In genomic region chr22:50282361-50283144, GRCh38 we compare ENCODE assay signal across 13 cellular contexts. TPM values are rescaled to one million over a fixed set of nuclear protein-coding genes. Genes with fewer than 3 reads are reported as not detected.
DNase-seq lines count a peak whose midpoint lies in the region; FAIRE-seq and TF ChIP-seq lines count a peak whose summit lies in the region.
"Had no signal": no experiment of that assay in that cellular context is flagged by ENCODE, and none has a peak within 500 bp of the region (broad histone marks: within the 10 kb centered on the region; RNA-seq: fewer than 3 reads in every experiment).

No MANE protein-coding gene starts in this region.

- H3K27ac ChIP-seq in keratinocyte (ENCODE audit: control insufficient read depth, insufficient read depth, low read length) = peak overlapping the region; percentile 70
- H3K27ac ChIP-seq: neural progenitor cell had no signal

- peaks cover 15% of the 10 kb centered on the region for H3K79me2 ChIP-seq in keratinocyte (ENCODE audit: control insufficient read depth, insufficient read depth, low read length)

- TF ChIP-seq CTCF in astrocyte of the spinal cord (IDR thresholded peaks at IDR 0.05; ENCODE audit: low read depth, low read length) = no peak
- no peak for TF ChIP-seq CTCF in keratinocyte (optimal IDR thresholded peaks at IDR 0.05 in 1 of 3, IDR thresholded peaks at IDR 0.05 in 1 of 3, conservative IDR thresholded peaks at IDR 0.05 in 1 of 3; ENCODE audit: extremely low read depth in 1 of 3, insufficient read depth in 2 of 3, low read length in 3 of 3)
- no peak for TF ChIP-seq CTCF in type B pancreatic cell (conservative IDR thresholded peaks at IDR 0.05)

- H3K4me1 ChIP-seq in keratinocyte (ENCODE audit: control insufficient read depth, extremely low read depth, insufficient read depth, low read length) = peaks cover 18% of the 10 kb centered on the region
- no peaks in the 10 kb centered on the region for H3K4me1 ChIP-seq in HAP-1
- H3K4me1 ChIP-seq: neural progenitor cell had no signal

- dilution Hi-C loops in keratinocyte (cut with MboI; ENCODE audit: extremely low pct_ligation_motif_present, low sequenced_read_pairs) = no loop called here

- no peaks in the 10 kb centered on the region for H3K27me3 Mint-ChIP-seq in type B pancreatic cell

- no peaks in the 10 kb centered on the region for H3K9me3 ChIP-seq in keratinocyte (ENCODE audit: control insufficient read depth, low read depth, low read length)
- H3K9me3 ChIP-seq in HAP-1 = no peaks in the 10 kb centered on the region
- H3K9me3 ChIP-seq: esophagus muscularis mucosa had no signal

- no peaks in the 10 kb centered on the region for H3K36me3 Mint-ChIP-seq in type B pancreatic cell

- no peaks in the 10 kb centered on the region for H3K27me3 ChIP-seq in keratinocyte (ENCODE audit: control insufficient read depth, extremely low read depth, insufficient read depth, low read length)
- H3K27me3 ChIP-seq in HAP-1 (ENCODE audit: low read depth) = no peaks in the 10 kb centered on the region
- H3K27me3 ChIP-seq: esophagus muscularis mucosa, neural progenitor cell had no signal

- DNase-seq in HPDE6-E6E7 (ENCODE audit: extremely low spot score) (peak; percentile 96), astrocyte of the spinal cord (ENCODE audit: low read depth, low spot score) (peak; percentile 68), keratinocyte (ENCODE audit: low read depth, low spot score) (peak; percentile 71), type B pancreatic cell (ENCODE audit: extremely low spot score, unreplicated experiment) (no peak), UCSD-AML1 (lab: John Stamatoyannopoulos, UW; ENCODE audit: unreplicated experiment) (no peak), iPS-NIHi7 (ENCODE audit: extremely low spot score) (no peak), HAP-1 (ENCODE audit: low spot score in 2 of 2) (no peak), Ammon's horn (ENCODE audit: low spot score) (no peak)
- DNase-seq: activated naive CD4-positive, alpha-beta T cell treated with anti-CD3 and anti-CD28 coated beads for 36 hours; NCI-H2171 had no signal

- peak overlapping the region; percentile 54 for H3K9ac ChIP-seq in keratinocyte (ENCODE audit: control insufficient read depth, extremely low read depth, insufficient read depth, low read length)
- H3K9ac ChIP-seq: neural progenitor cell had no signal

- no peak overlapping the region for H3K4me3 ChIP-seq in astrocyte of the spinal cord (ENCODE audit: low read depth, low read length)
- H3K4me3 ChIP-seq in keratinocyte (ENCODE audit: control insufficient read depth in 2 of 3, extremely low read depth in 1 of 3, insufficient read depth in 2 of 3, low read depth in 1 of 3, low read length in 3 of 3) = peak overlapping the region in 2 of 3 experiments; percentile 25 to 27
- H3K4me3 ChIP-seq in HAP-1 = no peak overlapping the region
- H3K4me3 ChIP-seq: esophagus muscularis mucosa, neural progenitor cell had no signal

- H3K36me3 ChIP-seq in keratinocyte (ENCODE audit: control insufficient read depth in 2 of 2, extremely low read depth in 1 of 2, insufficient read depth in 2 of 2, low read length in 2 of 2) (peaks cover 28 to 32% of the 10 kb centered on the region in 2 experiments), HAP-1 (replicated peaks) (peaks cover 45% of the 10 kb centered on the region)
- H3K36me3 ChIP-seq: neural progenitor cell had no signal

- peak overlapping the region; percentile 95 for H3K27ac Mint-ChIP-seq in type B pancreatic cell
- H3K27ac Mint-ChIP-seq: activated naive CD4-positive, alpha-beta T cell treated with anti-CD3 and anti-CD28 coated beads for 36 hours; neural progenitor cell had no signal

- peak overlapping the region; percentile 68 for H3K4me3 Mint-ChIP-seq in type B pancreatic cell
- H3K4me3 Mint-ChIP-seq: activated naive CD4-positive, alpha-beta T cell treated with anti-CD3 and anti-CD28 coated beads for 36 hours; neural progenitor cell had no signal

- H2AFZ ChIP-seq in keratinocyte (ENCODE audit: control insufficient read depth, low read length) = no peak overlapping the region
- H2AFZ ChIP-seq: neural progenitor cell had no signal

- no peaks in the 10 kb centered on the region for H3K4me1 Mint-ChIP-seq in type B pancreatic cell (ENCODE audit: unreplicated experiment)
- H3K4me1 Mint-ChIP-seq: neural progenitor cell had no signal

- H3K9me3 Mint-ChIP-seq in type B pancreatic cell = no peaks in the 10 kb centered on the region
- H3K9me3 Mint-ChIP-seq: activated naive CD4-positive, alpha-beta T cell treated with anti-CD3 and anti-CD28 coated beads for 36 hours; neural progenitor cell had no signal

- H4K20me1 ChIP-seq in keratinocyte (ENCODE audit: control insufficient read depth, extremely low read depth, insufficient read depth, low read length) = no peaks in the 10 kb centered on the region

- peak; percentile 89 for FAIRE-seq in keratinocyte (lab: Jason Lieb, UNC)
- FAIRE-seq: TTC549 had no signal

- H3K9me1 ChIP-seq in keratinocyte (ENCODE audit: control insufficient read depth, extremely low read depth, insufficient read depth, low read length) = no peaks in the 10 kb centered on the region

- in situ Hi-C loops in astrocyte of the spinal cord (cut with HindIII; ENCODE audit: low sequenced_read_pairs) = no loop called here
- in situ Hi-C loops in HAP-1 (cut with MboI; ENCODE audit: low sequenced_read_pairs) = no loop called here

- H3K4me2 ChIP-seq in keratinocyte (ENCODE audit: control insufficient read depth, extremely low read depth, insufficient read depth, low read depth, low read length) = peak overlapping the region; percentile 69
- H3K4me2 ChIP-seq: neural progenitor cell had no signal

RNA-seq across cellular contexts. Expression of gene MAPK11, which starts 12.4 kb away (rescaled TPM):
- polyA plus RNA-seq in keratinocyte = 3.4 to 12.6 TPM (median 4.6 TPM) in 3 replicates
- 2.1 TPM for polyA plus RNA-seq in keratinocyte (2011; ENCODE audit: low read depth)
- 4.8 and 9.8 TPM in 2 replicates for polyA plus RNA-seq in keratinocyte (2011; cell fraction: cytosol; rRNA removed)
- polyA plus RNA-seq in keratinocyte (2011; cell fraction: nucleus; rRNA removed) = 17.4 and 26.6 TPM in 2 replicates
- 4.3 and 6.8 TPM in 2 replicates for polyA plus RNA-seq in keratinocyte (2012; ENCODE audit: low replicate concordance)
- 6.5 to 11.9 TPM (median 11.8 TPM) in 3 replicates for polyA minus RNA-seq in keratinocyte
- 13.4 TPM for polyA minus RNA-seq in keratinocyte (2011; cell fraction: cytosol; rRNA and poly(A)+ RNA removed)
- polyA minus RNA-seq in keratinocyte (2011; cell fraction: nucleus; rRNA and poly(A)+ RNA removed) = 8.3 and 9.3 TPM in 2 replicates
- 4.0 and 7.4 TPM in 2 replicates for total RNA-seq in type B pancreatic cell (ENCODE audit: low replicate concordance)

RNA-seq across cellular contexts. Expression of gene MAPK12, which starts 21.1 kb away (rescaled TPM):
- polyA plus RNA-seq in keratinocyte = 10.1 to 17.9 TPM (median 11.1 TPM) in 3 replicates
- polyA plus RNA-seq in keratinocyte (2011; ENCODE audit: low read depth) = 5.9 TPM
- 6.1 and 11.8 TPM in 2 replicates for polyA plus RNA-seq in keratinocyte (2011; cell fraction: cytosol; rRNA removed)
- polyA plus RNA-seq in keratinocyte (2011; cell fraction: nucleus; rRNA removed) = 41.3 and 53.1 TPM in 2 replicates
- polyA plus RNA-seq in keratinocyte (2012; ENCODE audit: low replicate concordance) = 4.9 and 11.0 TPM in 2 replicates
- 10.4 to 14.4 TPM (median 13.0 TPM) in 3 replicates for polyA minus RNA-seq in keratinocyte
- polyA minus RNA-seq in keratinocyte (2011; cell fraction: cytosol; rRNA and poly(A)+ RNA removed) = 17.8 TPM
- 16.7 and 19.8 TPM in 2 replicates for polyA minus RNA-seq in keratinocyte (2011; cell fraction: nucleus; rRNA and poly(A)+ RNA removed)
- 11.4 and 31.3 TPM in 2 replicates for total RNA-seq in type B pancreatic cell (ENCODE audit: low replicate concordance)

RNA-seq across cellular contexts. Expression of gene PLXNB2, which starts 24.9 kb away (rescaled TPM):
- polyA plus RNA-seq in keratinocyte = 44.3 to 90.3 TPM (median 66.2 TPM) in 3 replicates
- polyA plus RNA-seq in keratinocyte (2011; ENCODE audit: low read depth) = 123 TPM
- polyA plus RNA-seq in keratinocyte (2011; cell fraction: cytosol; rRNA removed) = 21.3 and 35.3 TPM in 2 replicates
- polyA plus RNA-seq in keratinocyte (2011; cell fraction: nucleus; rRNA removed) = 208 and 264 TPM in 2 replicates
- polyA plus RNA-seq in keratinocyte (2012; ENCODE audit: low replicate concordance) = 81.4 and 94.0 TPM in 2 replicates
- 131 to 309 TPM (median 181 TPM) in 3 replicates for polyA minus RNA-seq in keratinocyte
- 135 TPM for polyA minus RNA-seq in keratinocyte (2011; cell fraction: cytosol; rRNA and poly(A)+ RNA removed)
- 352 and 408 TPM in 2 replicates for polyA minus RNA-seq in keratinocyte (2011; cell fraction: nucleus; rRNA and poly(A)+ RNA removed)
- 352 and 500 TPM in 2 replicates for total RNA-seq in type B pancreatic cell (ENCODE audit: low replicate concordance)

RNA-seq across cellular contexts. Expression of gene HDAC10, which starts 31.5 kb away (rescaled TPM):
- polyA plus RNA-seq in keratinocyte = 4.7 to 12.4 TPM (median 8.2 TPM) in 3 replicates
- polyA plus RNA-seq in keratinocyte (2011; ENCODE audit: low read depth) = 5.6 TPM
- 0.89 and 2.7 TPM in 2 replicates for polyA plus RNA-seq in keratinocyte (2011; cell fraction: cytosol; rRNA removed)
- polyA plus RNA-seq in keratinocyte (2011; cell fraction: nucleus; rRNA removed) = 43.4 and 61.6 TPM in 2 replicates
- polyA plus RNA-seq in keratinocyte (2012; ENCODE audit: low replicate concordance) = 11.5 and 12.6 TPM in 2 replicates
- 5.8 to 12.8 TPM (median 6.0 TPM) in 3 replicates for polyA minus RNA-seq in keratinocyte
- 5.2 TPM for polyA minus RNA-seq in keratinocyte (2011; cell fraction: cytosol; rRNA and poly(A)+ RNA removed)
- 17.1 and 18.4 TPM in 2 replicates for polyA minus RNA-seq in keratinocyte (2011; cell fraction: nucleus; rRNA and poly(A)+ RNA removed)
- 29.5 and 37.1 TPM in 2 replicates for total RNA-seq in type B pancreatic cell (ENCODE audit: low replicate concordance)

RNA-seq across cellular contexts. Expression of gene TUBGCP6, which starts 37.7 kb away (rescaled TPM):
- 10.1 to 19.0 TPM (median 11.6 TPM) in 3 replicates for polyA plus RNA-seq in keratinocyte
- polyA plus RNA-seq in keratinocyte (2011; ENCODE audit: low read depth) = 33.6 TPM
- polyA plus RNA-seq in keratinocyte (2011; cell fraction: cytosol; rRNA removed) = 2.6 and 5.4 TPM in 2 replicates
- 70.9 and 85.2 TPM in 2 replicates for polyA plus RNA-seq in keratinocyte (2011; cell fraction: nucleus; rRNA removed)
- polyA plus RNA-seq in keratinocyte (2012; ENCODE audit: low replicate concordance) = 14.1 and 15.8 TPM in 2 replicates
- polyA minus RNA-seq in keratinocyte = 13.7 to 24.3 TPM (median 21.4 TPM) in 3 replicates
- polyA minus RNA-seq in keratinocyte (2011; cell fraction: cytosol; rRNA and poly(A)+ RNA removed) = 19.2 TPM
- polyA minus RNA-seq in keratinocyte (2011; cell fraction: nucleus; rRNA and poly(A)+ RNA removed) = 39.8 and 40.1 TPM in 2 replicates
- total RNA-seq in type B pancreatic cell (ENCODE audit: low replicate concordance) = 43.0 and 51.4 TPM in 2 replicates

Comparison
In these comparisons a context has a peak if more than half of its experiments do, and no peak if none do; other contexts are left out.
1. DNase-seq: peak in HPDE6-E6E7 (single experiment), astrocyte of the spinal cord (single experiment) and keratinocyte (single experiment); none in type B pancreatic cell (single experiment), UCSD-AML1 (single experiment), iPS-NIHi7 (single experiment), HAP-1 (0 of 2) and Ammon's horn (single experiment).
2. H3K4me3 ChIP-seq: peak in keratinocyte (2 of 3); none in astrocyte of the spinal cord (single experiment) and HAP-1 (single experiment).